In the genomic region with DNA sequence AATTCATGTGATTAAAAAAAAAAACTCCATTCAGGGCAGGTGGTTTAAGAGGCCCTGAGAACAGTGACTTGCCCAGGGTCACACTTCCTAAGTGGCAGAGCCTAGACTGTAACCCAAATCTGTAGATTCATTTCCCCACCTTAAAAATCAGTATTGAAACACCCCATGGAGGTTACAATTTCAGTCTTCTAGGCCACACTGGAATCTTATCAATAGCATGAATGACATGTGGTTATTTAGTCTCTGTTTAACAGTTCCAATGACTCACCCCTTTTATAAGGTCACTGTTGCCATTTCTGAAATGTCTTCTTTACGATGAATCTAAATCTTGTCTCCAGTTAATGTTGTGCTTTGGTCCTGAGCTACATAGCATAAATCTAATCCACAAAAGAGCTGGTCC, we compare ENCODE assay signal across 20 cellular contexts.
"Had no signal": no experiment of that assay in that cellular context is flagged by ENCODE, and none has a peak within 500 bp of the region (broad histone marks: within the 10 kb centered on the region; RNA-seq: fewer than 3 reads in every experiment).

No MANE protein-coding gene starts in this region.

- H3K9ac ChIP-seq: parathyroid adenoma had no signal

- H3K27me3 Mint-ChIP-seq: type B pancreatic cell had no signal

- DNase-seq: activated CD4-positive, alpha-beta T cell treated with anti-CD3 and anti-CD28 coated beads for 4 hours; activated naive CD4-positive, alpha-beta T cell; erythroblast; islet precursor cell; naive thymus-derived CD4-positive, alpha-beta T cell; SHP77; sigmoid colon; spleen; stimulated activated CD4-positive, alpha-beta T cell treated with anti-CD3 and anti-CD28 coated beads, Interleukin-2, amount 100 ng/mL, for 24 hours; stimulated activated naive CD4-positive, alpha-beta T cell; T-helper 1 cell; T1000 had no signal

- H3K27me3 ChIP-seq: cardiac muscle cell, neutrophil, sigmoid colon, spleen, suprapubic skin had no signal

- H3K36me3 ChIP-seq: cardiac muscle cell, neutrophil, sigmoid colon, spleen, suprapubic skin had no signal

- H3K9me3 Mint-ChIP-seq: activated T-helper 1 cell treated with anti-CD3 and anti-CD28 coated beads, Interleukin-12 subunit alpha, Interleukin-12 subunit beta, Interleukin-2, Interleukin-4 antibody, amounts not matched to agents 30 ng/mL and 10 ng/mL and 1 ng/mL, durations not matched to agents 14 hours and 24 hours and 36 hours; naive thymus-derived CD4-positive, alpha-beta T cell; type B pancreatic cell had no signal

- H3K9me3 ChIP-seq: neutrophil, sigmoid colon, spleen, suprapubic skin had no signal

- ATAC-seq: left lobe of liver; naive thymus-derived CD4-positive, alpha-beta T cell; SK-N-SH treated with all-trans-retinoic acid at 6 μM for 48 hours had no signal

- H3K27ac Mint-ChIP-seq: activated T-helper 1 cell treated with anti-CD3 and anti-CD28 coated beads, Interleukin-12 subunit alpha, Interleukin-12 subunit beta, Interleukin-2, Interleukin-4 antibody, amounts not matched to agents 30 ng/mL and 10 ng/mL and 1 ng/mL, durations not matched to agents 14 hours and 24 hours and 36 hours; naive thymus-derived CD4-positive, alpha-beta T cell; type B pancreatic cell had no signal

- H3K4me3 ChIP-seq: cardiac muscle cell, sigmoid colon, spleen, suprapubic skin had no signal

- H3K4me3 Mint-ChIP-seq: activated T-helper 1 cell treated with anti-CD3 and anti-CD28 coated beads, Interleukin-12 subunit alpha, Interleukin-12 subunit beta, Interleukin-2, Interleukin-4 antibody, amounts not matched to agents 30 ng/mL and 10 ng/mL and 1 ng/mL, durations not matched to agents 14 hours and 24 hours and 36 hours; naive thymus-derived CD4-positive, alpha-beta T cell; type B pancreatic cell had no signal

- H2AFZ ChIP-seq: parathyroid adenoma had no signal

- H3K4me1 ChIP-seq: spleen, suprapubic skin had no signal

- H3K36me3 Mint-ChIP-seq: naive thymus-derived CD4-positive, alpha-beta T cell; type B pancreatic cell had no signal

- H3K27ac ChIP-seq: cardiac muscle cell, neutrophil, parathyroid adenoma, sigmoid colon, spleen, suprapubic skin had no signal
